In genomic region chr3:42747581-42747980, GRCh38 we compare ENCODE assay signal across 12 cellular contexts.
DNase-seq lines count a peak whose midpoint lies in the region; ATAC-seq, FAIRE-seq and TF ChIP-seq lines count a peak whose summit lies in the region.
"Had no signal": no experiment of that assay in that cellular context is flagged by ENCODE, and none has a peak within 500 bp of the region (broad histone marks: within the 10 kb centered on the region; RNA-seq: fewer than 3 reads in every experiment).

No MANE protein-coding gene starts in this region.

- H3K36me3 ChIP-seq in DND-41 (ENCODE audit: insufficient read depth, low read length): no peaks in the 10 kb centered on the region

- no peak for DNase-seq in DND-41
- DNase-seq in activated CD4-positive, alpha-beta T cell treated with anti-CD3 and anti-CD28 coated beads for 4 hours: peak; percentile 13 to 15
- peak; percentile 23 for DNase-seq in ecto neural progenitor cell (ENCODE audit: low spot score)
- DNase-seq in stimulated activated CD4-positive, alpha-beta T cell treated with anti-CD3 and anti-CD28 coated beads, Interleukin-2, amount 100 ng/mL, for 4 hours (ENCODE audit: low read depth): peak; percentile 16
- DNase-seq in RPMI8226: no peak
- DNase-seq in HTR-8/SVneo (ENCODE audit: insufficient read length, low spot score): no peak
- DNase-seq: activated B cell treated with CpG ODN at 0.5 μM for 24 hours, Calu3, NCI-H1048, NCI-H510A treated with DMSO at 0.1 percent for 48 hours had no signal

- H3K27ac ChIP-seq in DND-41 (ENCODE audit: low read length): no peak overlapping the region
- H3K27ac ChIP-seq: epithelial cell of prostate had no signal

- H3K27me3 ChIP-seq in DND-41 (ENCODE audit: insufficient read depth, low read length, poor library complexity): no peaks in the 10 kb centered on the region

- peak; percentile 31; the same call in 1 of the 3 replicates for ATAC-seq in DND-41 (ENCODE audit: insufficient read depth, low read depth)
- ATAC-seq in HG03139 (IDR thresholded peaks at IDR 0.05; ENCODE audit: unreplicated experiment): no peak

- H3K79me2 ChIP-seq in DND-41 (ENCODE audit: insufficient read depth, low read length): no peaks in the 10 kb centered on the region

- no peaks in the 10 kb centered on the region for H3K9me3 ChIP-seq in DND-41 (ENCODE audit: insufficient read depth, low read length, severe bottlenecking)

- no peak overlapping the region for H3K9ac ChIP-seq in DND-41 (ENCODE audit: low read depth, low read length)

- no peak for FAIRE-seq in HTR-8/SVneo (lab: Jason Lieb, UNC)

- no peaks in the 10 kb centered on the region for H4K20me1 ChIP-seq in DND-41 (ENCODE audit: insufficient read depth, low read length)

- no peak overlapping the region for H2AFZ ChIP-seq in DND-41 (ENCODE audit: low read depth, low read length)

- TF ChIP-seq CTCF in DND-41 (IDR thresholded peaks at IDR 0.05; ENCODE audit: borderline replicate concordance, extremely low read depth, low read length, poor library complexity, severe bottlenecking): no peak

- H3K4me2 ChIP-seq in DND-41 (ENCODE audit: insufficient read depth, low read length): no peak overlapping the region

- no peak overlapping the region for H3K4me3 ChIP-seq in DND-41 (ENCODE audit: low read depth in 1 of 2, low read length in 2 of 2)

- H3K4me1 ChIP-seq in DND-41 (ENCODE audit: insufficient read depth, low read length): no peaks in the 10 kb centered on the region

Comparison
In these comparisons a context has a peak if more than half of its experiments do, and no peak if none do; other contexts are left out.
1. DNase-seq: peak in activated CD4-positive, alpha-beta T cell treated with anti-CD3 and anti-CD28 coated beads for 4 hours (2 of 2), ecto neural progenitor cell (single experiment) and stimulated activated CD4-positive, alpha-beta T cell treated with anti-CD3 and anti-CD28 coated beads, Interleukin-2, amount 100 ng/mL, for 4 hours (single experiment); none in DND-41 (single experiment), RPMI8226 (single experiment) and HTR-8/SVneo (single experiment).